In genomic region chr2:73995810-73996209, GRCh38 we compare ENCODE assay signal across 23 cellular contexts. TPM values are rescaled to one million over a fixed set of nuclear protein-coding genes. Genes with fewer than 3 reads are reported as not detected.
DNase-seq lines count a peak whose midpoint lies in the region; ATAC-seq, FAIRE-seq and TF ChIP-seq lines count a peak whose summit lies in the region.
"Had no signal": no experiment of that assay in that cellular context is flagged by ENCODE, and none has a peak within 500 bp of the region (broad histone marks: within the 10 kb centered on the region; RNA-seq: fewer than 3 reads in every experiment).

No MANE protein-coding gene starts in this region.

- BruUV-seq in HepG2 (replicated peaks; lab: Mats Ljungman, UMichigan): no TSS peak

- H3K4me2 ChIP-seq in HepG2 (ENCODE audit: low read depth, low read length): no peak overlapping the region
- no peak overlapping the region for H3K4me2 ChIP-seq in SK-N-SH

- peaks cover 22% of the 10 kb centered on the region for H3K4me1 ChIP-seq in HepG2 (ENCODE audit: insufficient read depth, low read length)
- H3K4me1 ChIP-seq in right lobe of liver: peaks cover 0 to 7% (median 0%) of the 10 kb centered on the region in 4 donors
- peaks cover 5 to 15% of the 10 kb centered on the region in 2 experiments; a peak in 2 of 4 replicates for H3K4me1 ChIP-seq in SK-N-SH (ENCODE audit: control insufficient read depth in 1 of 2, insufficient read depth in 2 of 2, low read depth in 1 of 2, low read length in 1 of 2)

- H4K20me1 ChIP-seq in HepG2 (ENCODE audit: insufficient read depth, low read length): peaks cover 17% of the 10 kb centered on the region
- H4K20me1 ChIP-seq in SK-N-SH (ENCODE audit: insufficient read depth): peaks cover 42% of the 10 kb centered on the region

- H3K4me3 ChIP-seq in HepG2 (replicated peaks in 1 of 3; ENCODE audit: insufficient read depth in 1 of 3, low read depth in 2 of 3, low read length in 3 of 3) (no peak overlapping the region), right lobe of liver (no peak overlapping the region), SK-N-SH (ENCODE audit: low read depth in 2 of 2, low read length in 1 of 2) (no peak overlapping the region)
- H3K4me3 ChIP-seq: pancreas, suprapubic skin, uterus had no signal

- TF ChIP-seq EP300 in HepG2 (IDR thresholded peaks at IDR 0.05; ENCODE audit: low read depth in 2 of 2, low read length in 2 of 2): no peak
- TF ChIP-seq EP300 in HepG2 (CRISPR knock-in tag; IDR thresholded peaks at IDR 0.05; ENCODE audit: borderline replicate concordance): no peak
- no peak for TF ChIP-seq EP300 in Ishikawa (IDR thresholded peaks at IDR 0.05; ENCODE audit: borderline replicate concordance)
- TF ChIP-seq EP300 in SK-N-SH (IDR thresholded peaks at IDR 0.05; ENCODE audit: borderline replicate concordance in 1 of 2, low read depth in 1 of 2, low read length in 1 of 2): no peak

- ATAC-seq in HepG2: peak; percentile 56
- no peak for ATAC-seq in right lobe of liver
- ATAC-seq in WTC11: peak; percentile 21
- ATAC-seq in GM18858 (IDR thresholded peaks at IDR 0.05; ENCODE audit: unreplicated experiment): no peak
- ATAC-seq: naive thymus-derived CD8-positive, alpha-beta T cell; pancreas; right cardiac atrium had no signal

- no peak for FAIRE-seq in HepG2 (lab: Jason Lieb, UNC)
- FAIRE-seq: GM18507, pancreas had no signal

- no peaks in the 10 kb centered on the region for H3K27me3 ChIP-seq in HepG2 (ENCODE audit: control insufficient read depth in 1 of 2, insufficient read depth in 2 of 2, low read length in 2 of 2)
- H3K27me3 ChIP-seq in right lobe of liver: no peaks in the 10 kb centered on the region
- H3K27me3 ChIP-seq in SK-N-SH (ENCODE audit: insufficient read depth): no peaks in the 10 kb centered on the region
- H3K27me3 ChIP-seq: pancreas, suprapubic skin, uterus had no signal

- peaks cover 35% of the 10 kb centered on the region for H3K4me1 Mint-ChIP-seq in WTC11

- H3K9ac ChIP-seq in HepG2 (ENCODE audit: insufficient read depth, low read depth, low read length) (no peak overlapping the region), SK-N-SH (no peak overlapping the region)

- H2AFZ ChIP-seq in HepG2 (ENCODE audit: low read length): no peak overlapping the region
- H2AFZ ChIP-seq in SK-N-SH (ENCODE audit: low read depth): no peak overlapping the region

- no peak for DNase-seq in HepG2 (ENCODE audit: low spot score)
- DNase-seq in right lobe of liver: no peak
- DNase-seq in WTC11 (ENCODE audit: low spot score): no peak
- no peak for DNase-seq in SK-N-SH
- DNase-seq in HUDEP-2 (lab: John Stamatoyannopoulos, UW; ENCODE audit: unreplicated experiment in 76 of 76): no peak
- DNase-seq in stimulated activated CD4-positive, alpha-beta T cell treated with anti-CD3 and anti-CD28 coated beads, Interleukin-2, amount 100 ng/mL, for 24 hours: no peak
- DNase-seq: activated T-cell treated with anti-CD3 and anti-CD28 coated beads, Interleukin-2, amount 50 U/mL, for 48 hours; CD4-positive, alpha-beta T cell; effector memory CD4-positive, alpha-beta T cell; GDM1; naive thymus-derived CD8-positive, alpha-beta T cell; NCI-H1436; NCI-H2171; right cardiac atrium; T-helper 2 cell; uterus had no signal

- CTCF ChIA-PET in HepG2 (lab: Yijun Ruan, JAX; ENCODE audit: low intra/inter-chr PET ratio, low total read pairs) (no interaction called here), WTC11 (lab: Charles Lee) (interaction anchor here (1.1 to 2.1 kb wide), 3 partner anchors 85 to 167 kb away, joined by 3 to 5 read pairs (median 3); partner anchors contain the start of gene STAMBP), SK-N-SH (lab: Yijun Ruan, JAX) (interaction anchor here (1.1 kb wide), 1 partner anchor 30 kb away, joined by 3 read pairs; no protein-coding TSS in a partner anchor)

- peaks cover 7 to 51% of the 10 kb centered on the region in 2 experiments; a peak in 4 of 5 replicates for H3K36me3 ChIP-seq in HepG2 (replicated peaks in 1 of 2; ENCODE audit: control insufficient read depth in 1 of 2, insufficient read depth in 2 of 2, low read length in 2 of 2)
- H3K36me3 ChIP-seq in right lobe of liver: no peaks in the 10 kb centered on the region
- H3K36me3 ChIP-seq in SK-N-SH (replicated peaks in 1 of 2; ENCODE audit: control insufficient read depth in 1 of 2, insufficient read depth in 2 of 2, low read length in 1 of 2): no peaks in the 10 kb centered on the region
- H3K36me3 ChIP-seq: pancreas, suprapubic skin, uterus had no signal

- TF ChIP-seq CTCF in HepG2 (CRISPR knock-in tag; IDR thresholded peaks at IDR 0.05) (peak; percentile 41), right lobe of liver (IDR thresholded peaks at IDR 0.05) (no peak), WTC11 (IDR thresholded peaks at IDR 0.05) (no peak), SK-N-SH (IDR thresholded peaks at IDR 0.05) (no peak)

- H3K27ac Mint-ChIP-seq in WTC11: no peak overlapping the region
- H3K27ac Mint-ChIP-seq: activated naive CD8-positive, alpha-beta T cell had no signal

- H3K79me2 ChIP-seq in HepG2 (ENCODE audit: insufficient read depth, low read length): peaks cover 70% of the 10 kb centered on the region
- peaks cover 26% of the 10 kb centered on the region for H3K79me2 ChIP-seq in SK-N-SH (ENCODE audit: insufficient read depth)

- intact Hi-C loops in HepG2 (cut with micrococcal nuclease; ENCODE audit: unreplicated experiment) (no loop called here), right lobe of liver (cut with DNase I) (no loop called here)

- H3K9me3 ChIP-seq in HepG2 (ENCODE audit: low read length) (no peaks in the 10 kb centered on the region), right lobe of liver (no peaks in the 10 kb centered on the region), SK-N-SH (no peaks in the 10 kb centered on the region)
- H3K9me3 ChIP-seq: pancreas, suprapubic skin, uterus had no signal

- H3K27ac ChIP-seq in HepG2 (ENCODE audit: extremely low read length, insufficient read depth, low read length): no peak overlapping the region
- no peak overlapping the region for H3K27ac ChIP-seq in right lobe of liver
- H3K27ac ChIP-seq in SK-N-SH (ENCODE audit: low read depth in 2 of 2, low read length in 1 of 2): no peak overlapping the region
- H3K27ac ChIP-seq: pancreas, suprapubic skin, uterus, VCaP had no signal

- no peaks in the 10 kb centered on the region for H3K9me2 ChIP-seq in SK-N-SH

- in situ Hi-C loops in HepG2 (cut with HindIII; ENCODE audit: extremely low pct_ligation_motif_present, low pct_unique_long_range_greater_than_20kb): no loop called here

- WGBS in HepG2 (ENCODE audit: low lambda C conversion rate): 100% methylated on average over 5 of the region's 5 CpGs
- no CpG with 5 or more reads among the region's 5 CpGs for WGBS in right lobe of liver (ENCODE audit: insufficient coverage, low coverage, low lambda C conversion rate, missing lambda C conversion rate)
- WGBS in SK-N-SH (ENCODE audit: low lambda C conversion rate): 97% methylated on average over 5 of the region's 5 CpGs

- no peaks in the 10 kb centered on the region for H3K27me3 Mint-ChIP-seq in WTC11 (ENCODE audit: low read depth)
- H3K27me3 Mint-ChIP-seq: activated naive CD8-positive, alpha-beta T cell; CD4-positive, alpha-beta T cell; naive thymus-derived CD8-positive, alpha-beta T cell had no signal

- peaks cover 3% of the 10 kb centered on the region for H3K36me3 Mint-ChIP-seq in WTC11

- no peaks in the 10 kb centered on the region for H3F3A ChIP-seq in SK-N-SH (replicated peaks; ENCODE audit: insufficient read depth)

- H3K9me3 Mint-ChIP-seq in WTC11: no peaks in the 10 kb centered on the region
- H3K9me3 Mint-ChIP-seq: CD4-positive, alpha-beta T cell had no signal

- POLR2A ChIA-PET in HepG2 (lab: Yijun Ruan, JAX): interaction anchor here (1.3 kb wide), 1 partner anchor 47 kb away, joined by 3 read pairs; no protein-coding TSS in a partner anchor
- POLR2A ChIA-PET in WTC11 (lab: Charles Lee): no interaction called here
- POLR2A ChIA-PET in SK-N-SH (lab: Yijun Ruan, JAX): no interaction called here

- no peak overlapping the region for H3K4me3 Mint-ChIP-seq in WTC11
- H3K4me3 Mint-ChIP-seq: activated naive CD8-positive, alpha-beta T cell; CD4-positive, alpha-beta T cell had no signal

- peak; percentile 31; the same call in 1 of the 2 replicates for TF ChIP-seq RAD21 in HepG2 (CRISPR knock-in tag; IDR thresholded peaks at IDR 0.05)
- TF ChIP-seq RAD21 in Ishikawa (IDR thresholded peaks at IDR 0.05; ENCODE audit: low read depth): peak; percentile 8; the same call in 1 of the 2 replicates
- TF ChIP-seq RAD21 in SK-N-SH (IDR thresholded peaks at IDR 0.05; ENCODE audit: low read length): no peak

- no peak for TF ChIP-seq POLR2A in HepG2 (IDR thresholded peaks at IDR 0.05; ENCODE audit: insufficient read depth in 1 of 2, low read depth in 2 of 2, low read length in 2 of 2)
- TF ChIP-seq POLR2A in right lobe of liver (IDR thresholded peaks at IDR 0.05): no peak

TF ChIP-seq in SK-N-SH, 30 proteins besides CTCF, POLR2A, EP300 and RAD21 (continues in another document):
- no peak for TF ChIP-seq NFIC (IDR thresholded peaks at IDR 0.05; ENCODE audit: borderline replicate concordance)

RNA-seq across cellular contexts. Expression of gene TET3, which starts 11.1 kb away (rescaled TPM):
- total RNA-seq in HepG2 (2016; rRNA removed; fragmentation: Illumina TruSeq; extraction: Trizol) (6.8 TPM in 2 replicates), right lobe of liver (1 to 10 TPM; 3.7 to 6.8 (median 5.1) TPM), WTC11 (2021) (16.4 to 19.3 TPM (median 18.2 TPM) in 3 replicates)
- total RNA-seq in HepG2 (2016; cell fraction: cytosol; rRNA removed; fragmentation: Illumina TruSeq; extraction: Trizol; ENCODE audit: low read depth): 0.71 and 1.2 TPM in 2 replicates
- 6.1 and 7.2 TPM in 2 replicates for total RNA-seq in HepG2 (2016; cell fraction: insoluble cytoplasmic fraction; rRNA removed; fragmentation: Illumina TruSeq; extraction: Trizol)
- 2.4 and 2.7 TPM in 2 replicates for total RNA-seq in HepG2 (2016; cell fraction: membrane; rRNA removed; fragmentation: Illumina TruSeq; extraction: Trizol)
- total RNA-seq in HepG2 (2016; cell fraction: nucleus; rRNA removed; fragmentation: Illumina TruSeq; extraction: Trizol): 12.1 and 16.6 TPM in 2 replicates
- polyA plus RNA-seq in HepG2 (2011; rRNA removed) (4.3 and 4.7 TPM in 2 replicates), SK-N-SH (2012; rRNA removed) (1.6 TPM in 2 replicates)
- polyA plus RNA-seq in HepG2 (2011; cell fraction: cytosol; rRNA removed): 1.7 and 2.0 TPM in 2 replicates
- 19.7 and 21.9 TPM in 2 replicates for polyA plus RNA-seq in HepG2 (2011; cell fraction: nucleus; rRNA removed)
- polyA plus RNA-seq in HepG2 (2012): 6.0 and 7.3 TPM in 2 replicates
- 0.26 and 0.32 TPM in 2 replicates for polyA plus RNA-seq in HepG2 (2016; cell fraction: cytosol; fragmentation: Illumina TruSeq; extraction: Trizol; ENCODE audit: low read depth)
- 4.5 and 5.7 TPM in 2 replicates for polyA plus RNA-seq in HepG2 (2016; cell fraction: insoluble cytoplasmic fraction; fragmentation: Illumina TruSeq; extraction: Trizol; ENCODE audit: low read depth)
- 0.63 and 0.87 TPM in 2 replicates for polyA plus RNA-seq in HepG2 (2016; cell fraction: membrane; fragmentation: Illumina TruSeq; extraction: Trizol; ENCODE audit: low read depth)
- polyA plus RNA-seq in HepG2 (2016; cell fraction: nucleus; fragmentation: Illumina TruSeq; extraction: Trizol; ENCODE audit: insufficient read depth, low read depth): 24.0 and 27.9 TPM in 2 replicates
- polyA minus RNA-seq in HepG2 (2011; rRNA and poly(A)+ RNA removed; ENCODE audit: low replicate concordance): 7.6 and 10.7 TPM in 2 replicates
- polyA minus RNA-seq in HepG2 (2011; cell fraction: cytosol; rRNA and poly(A)+ RNA removed): 3.4 and 4.2 TPM in 2 replicates
- polyA minus RNA-seq in HepG2 (2011; cell fraction: nucleus; rRNA and poly(A)+ RNA removed): 14.0 and 14.5 TPM in 2 replicates
- 1.5 and 1.6 TPM in 2 replicates for polyA plus RNA-seq in SK-N-SH (2012; cell fraction: cytosol; rRNA removed)
- polyA plus RNA-seq in SK-N-SH (2012; cell fraction: nucleus; rRNA removed): 7.2 and 8.0 TPM in 2 replicates

Comparison
In these comparisons a context has a peak if more than half of its experiments do, and no peak if none do; other contexts are left out.
1. ATAC-seq: peak in HepG2 (single experiment) and WTC11 (single experiment); none in right lobe of liver (0 of 4) and GM18858 (single experiment).
2. Of the 50 proteins assayed by ChIP-seq in both HepG2 and WTC11: peak only in HepG2: CTCF and ZNF263; only in WTC11: PRDM15; in both: none; in neither: 47.